In genomic region chr22:49107561-49107960, GRCh38 we compare ENCODE assay signal across 24 cellular contexts.
"Had no signal": no experiment of that assay in that cellular context is flagged by ENCODE, and none has a peak within 500 bp of the region (broad histone marks: within the 10 kb centered on the region; RNA-seq: fewer than 3 reads in every experiment).

No MANE protein-coding gene starts in this region.

- H3K36me3 ChIP-seq: neutrophil, prostate gland, right atrium auricular region, spleen, tibial artery had no signal

- H3K9me3 ChIP-seq: neutrophil, prostate gland, right atrium auricular region, spleen, testis, tibial artery had no signal

- H3K4me3 ChIP-seq: dorsolateral prefrontal cortex, lung, prostate gland, right atrium auricular region, skin epidermis, spleen, testis, tibial artery had no signal

- DNase-seq: cerebellar nuclear complex; effector CD4-positive, alpha-beta T cell; hypothalamus; immature natural killer cell; islet precursor cell; midbrain; nephron progenitor cell; spleen; stimulated activated CD4-positive, alpha-beta T cell treated with anti-CD3 and anti-CD28 coated beads, Interleukin-4, amount 100 ng/mL, for 4 hours; stimulated activated naive CD8-positive, alpha-beta T cell treated with anti-CD3 and anti-CD28 coated beads, Interleukin-15, Interleukin-2, amounts not matched to agents 100 U/mL and 50 U/mL, for 24 hours; substantia nigra; testis; tibial artery had no signal

- FAIRE-seq: colon, frontal cortex, urothelium cell line had no signal

- H3K27ac ChIP-seq: dorsolateral prefrontal cortex, neutrophil, prostate gland, right atrium auricular region, skin epidermis, spleen, testis, tibial artery had no signal

- H3K27me3 ChIP-seq: right atrium auricular region, testis had no signal

- ATAC-seq: naive thymus-derived CD8-positive, alpha-beta T cell; stimulated activated memory B cell treated with anti-CD40 and anti-IgM and Interleukin-4, amounts not matched to agents 10 μg/mL and 1 μg/mL and 100 μg/mL, for 72 hours; stimulated activated naive CD8-positive, alpha-beta T cell treated with anti-CD3 and anti-CD28 coated beads, Interleukin-15, Interleukin-2, amounts not matched to agents 100 U/mL and 50 U/mL, for 24 hours had no signal

- H3K4me1 ChIP-seq: prostate gland, right atrium auricular region, spleen, testis, tibial artery had no signal
